ENCODE assay signal across 8 cellular contexts in the genomic region with DNA sequence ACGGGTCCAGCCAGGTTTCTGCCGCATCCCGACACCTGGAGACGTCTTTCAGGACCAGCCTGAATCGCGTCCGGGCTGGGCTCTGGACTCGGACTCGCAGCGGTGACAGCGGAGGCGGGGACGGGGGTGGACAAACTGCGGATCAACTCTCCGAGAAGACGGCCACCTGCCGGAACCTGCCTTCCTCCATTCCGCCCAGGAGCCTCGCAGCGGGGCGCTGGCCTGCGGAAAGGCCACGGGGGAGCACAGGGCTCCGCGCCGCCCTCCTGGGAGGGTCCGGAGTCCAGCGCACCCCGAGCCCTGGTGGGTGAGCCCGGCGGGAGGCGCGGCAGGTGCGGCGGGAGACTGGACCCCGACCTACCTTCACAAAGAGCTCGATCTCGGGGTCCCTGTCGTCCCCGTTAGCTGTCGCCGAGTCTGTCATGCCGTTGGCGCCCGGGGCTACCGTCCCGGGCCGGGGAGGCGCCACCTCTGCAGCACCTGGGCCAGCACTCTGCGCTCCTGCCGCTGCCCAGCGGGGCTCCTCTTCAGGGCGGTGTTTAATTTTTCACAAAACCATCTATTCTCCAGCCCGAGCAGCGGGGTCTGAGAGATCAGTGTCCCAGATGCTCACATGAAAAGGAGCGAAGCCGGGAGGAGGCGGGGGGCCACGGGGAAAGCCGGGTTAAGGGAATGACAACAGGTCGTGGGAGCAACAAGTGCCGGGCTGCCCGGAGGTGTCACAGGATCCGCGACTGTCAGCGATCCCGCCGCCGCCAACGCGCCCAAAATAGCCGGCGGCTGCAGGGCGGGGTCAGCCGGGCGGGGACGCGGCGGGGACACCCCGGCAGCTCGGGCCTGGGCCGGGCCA. TPM values are rescaled to one million over a fixed set of nuclear protein-coding genes. Genes with fewer than 3 reads are reported as not detected.
A peak's percentile ranks its signal among the peaks of the same experiment; 100 is the strongest.
DNase-seq lines count a peak whose midpoint lies in the region; ATAC-seq and TF ChIP-seq lines count a peak whose summit lies in the region.

A gene (minus strand): TSS at position 742 of the 850 bp plus-strand sequence. CDS start 318 bp downstream, at position 424.

- peaks cover 12% of the 10 kb centered on the region for H3K27me3 Mint-ChIP-seq in activated naive CD4-positive, alpha-beta T cell treated with anti-CD3 and anti-CD28 coated beads for 36 hours (ENCODE audit: low read depth)

- no peaks in the 10 kb centered on the region for H3K9me3 ChIP-seq in right atrium auricular region

- H3K27ac ChIP-seq in right atrium auricular region, result peak within 1 kb of the TSS; percentile 91 to 94

- peak; percentile 46 for DNase-seq in AG20443 (ENCODE audit: low spot score)
- DNase-seq in NCI-H1105 (lab: John Stamatoyannopoulos, UW), result peak; percentile 16
- peak; percentile 33 for DNase-seq in activated naive CD4-positive, alpha-beta T cell treated with anti-CD3 and anti-CD28 coated beads for 36 hours
- DNase-seq in right atrium auricular region (ENCODE audit: low spot score), result no peak
- peak; percentile 58 for DNase-seq in sciatic nerve (ENCODE audit: low spot score)
- no peak for DNase-seq in NCI-H226
- DNase-seq in NOMO-1 (lab: John Stamatoyannopoulos, UW; ENCODE audit: unreplicated experiment in 2 of 2), result no peak
- no peak for DNase-seq in NCI-H187 (lab: John Stamatoyannopoulos, UW)

- CTCF ChIA-PET in activated naive CD4-positive, alpha-beta T cell treated with anti-CD3 and anti-CD28 coated beads for 36 hours (lab: Charles Lee), result no interaction called here

- ATAC-seq in sciatic nerve, result peak; percentile 36

- no peaks in the 10 kb centered on the region for H3K36me3 Mint-ChIP-seq in activated naive CD4-positive, alpha-beta T cell treated with anti-CD3 and anti-CD28 coated beads for 36 hours (ENCODE audit: low read depth)

- intact Hi-C loops in activated naive CD4-positive, alpha-beta T cell treated with anti-CD3 and anti-CD28 coated beads for 36 hours (cut with micrococcal nuclease), result loop anchor here (2.0 to 10.0 kb wide), 4 partner anchors 113 to 1081 kb away; a partner anchor contains a TSS
- intact Hi-C loops in sciatic nerve (cut with DNase I), result no loop called here

- H3K4me1 ChIP-seq in right atrium auricular region, result peaks cover 0 to 36% of the 10 kb centered on the region in 2 donors

- H3K9me3 Mint-ChIP-seq in activated naive CD4-positive, alpha-beta T cell treated with anti-CD3 and anti-CD28 coated beads for 36 hours, result no peaks in the 10 kb centered on the region

- peak in 1 of 2 donors; percentile 10 for TF ChIP-seq CTCF in right atrium auricular region (IDR thresholded peaks at IDR 0.05)

- no peak within 1 kb of the TSS for H3K27ac Mint-ChIP-seq in activated naive CD4-positive, alpha-beta T cell treated with anti-CD3 and anti-CD28 coated beads for 36 hours

- peak within 1 kb of the TSS; percentile 64 to 70 for H3K4me3 ChIP-seq in right atrium auricular region

- H3K4me1 Mint-ChIP-seq in activated naive CD4-positive, alpha-beta T cell treated with anti-CD3 and anti-CD28 coated beads for 36 hours (ENCODE audit: low read depth), result peaks cover 44% of the 10 kb centered on the region

- no peaks in the 10 kb centered on the region for H3K27me3 ChIP-seq in right atrium auricular region

- H3K36me3 ChIP-seq in right atrium auricular region, result no peaks in the 10 kb centered on the region

- peak within 1 kb of the TSS; percentile 75 for H3K4me3 Mint-ChIP-seq in activated naive CD4-positive, alpha-beta T cell treated with anti-CD3 and anti-CD28 coated beads for 36 hours

RNA-seq across cellular contexts. Expression of the gene that starts here (rescaled TPM):
- total RNA-seq in activated naive CD4-positive, alpha-beta T cell treated with anti-CD3 and anti-CD28 coated beads for 36 hours, result 1 to 10 TPM in 1 of 2 experiments, under 1 TPM in 1; 0.52 to 1.5 TPM
- 100 to 1,000 TPM in 1 of 2 donors, 10 to 100 TPM in 1; 99.8 to 114 TPM for total RNA-seq in right atrium auricular region
- 42.6 TPM for total RNA-seq in sciatic nerve

Comparison
In these comparisons a context has a peak if more than half of its experiments do, and no peak if none do; other contexts are left out.
1. RNA of the gene that starts here (total RNA-seq): 99.8 to 114 TPM in right atrium auricular region and 42.6 TPM in sciatic nerve (single experiment); 0.52 to 1.5 TPM in activated naive CD4-positive, alpha-beta T cell treated with anti-CD3 and anti-CD28 coated beads for 36 hours; every median in the first group is over 10 times any median in the second.
2. DNase-seq: peak in AG20443 (single experiment), NCI-H1105 (single experiment), activated naive CD4-positive, alpha-beta T cell treated with anti-CD3 and anti-CD28 coated beads for 36 hours (single experiment) and sciatic nerve (single experiment); none in right atrium auricular region (single experiment), NCI-H226 (single experiment), NOMO-1 (0 of 2) and NCI-H187 (0 of 2).